17 cellular contexts compared by ENCODE assay signal in genomic region chr20:6014017-6014416, GRCh38. TPM values are rescaled to one million over a fixed set of nuclear protein-coding genes. Genes with fewer than 3 reads are reported as not detected.
DNase-seq lines count a peak whose midpoint lies in the region; ATAC-seq and TF ChIP-seq lines count a peak whose summit lies in the region.
"Had no signal": no experiment of that assay in that cellular context is flagged by ENCODE, and none has a peak within 500 bp of the region (broad histone marks: within the 10 kb centered on the region; RNA-seq: fewer than 3 reads in every experiment).

No MANE protein-coding gene starts in this region.

- no peak for ATAC-seq in CD4-positive, alpha-beta T cell (ENCODE audit: poor library complexity)
- no peak for ATAC-seq in activated T-helper 17 cell treated with anti-CD3 and anti-CD28 coated beads, Interleukin-2, amount 50 U/mL, for 72 hours (replicated peaks)
- no peak for ATAC-seq in memory B cell (ENCODE audit: low read depth)

- TF ChIP-seq CTCF in CD4-positive, alpha-beta T cell (IDR thresholded peaks at IDR 0.05) = no peak
- TF ChIP-seq CTCF in osteocyte (IDR thresholded peaks at IDR 0.05) = no peak

- no peaks in the 10 kb centered on the region for H3K9me3 Mint-ChIP-seq in activated T-cell treated with anti-CD3 and anti-CD28 coated beads, Interleukin-2, amount 50 U/mL, for 24 hours
- no peaks in the 10 kb centered on the region for H3K9me3 Mint-ChIP-seq in CD4-positive, alpha-beta T cell
- no peaks in the 10 kb centered on the region for H3K9me3 Mint-ChIP-seq in activated T-helper 17 cell treated with anti-CD3 and anti-CD28 coated beads, Interleukin-2, amount 50 U/mL, for 72 hours
- H3K9me3 Mint-ChIP-seq in memory B cell = no peaks in the 10 kb centered on the region
- H3K9me3 Mint-ChIP-seq in osteocyte (ENCODE audit: unreplicated experiment) = no peaks in the 10 kb centered on the region

- peaks cover 57% of the 10 kb centered on the region for H3K4me1 Mint-ChIP-seq in activated T-cell treated with anti-CD3 and anti-CD28 coated beads, Interleukin-2, amount 50 U/mL, for 24 hours (ENCODE audit: low read depth)
- H3K4me1 Mint-ChIP-seq in CD4-positive, alpha-beta T cell (ENCODE audit: low read depth) = peaks cover 57% of the 10 kb centered on the region
- peaks cover 17% of the 10 kb centered on the region for H3K4me1 Mint-ChIP-seq in activated T-helper 17 cell treated with anti-CD3 and anti-CD28 coated beads, Interleukin-2, amount 50 U/mL, for 72 hours
- H3K4me1 Mint-ChIP-seq in memory B cell (peaks cover 26% of the 10 kb centered on the region), osteocyte (ENCODE audit: unreplicated experiment) (peaks cover 4% of the 10 kb centered on the region)

- POLR2A ChIA-PET in CD4-positive, alpha-beta T cell (lab: Charles Lee) = interaction anchor here (0.6 kb wide), 1 partner anchor 61 kb away, joined by 3 read pairs; no protein-coding TSS in a partner anchor

- no peak for DNase-seq in activated T-cell treated with anti-CD3 and anti-CD28 coated beads, Interleukin-2, amount 50 U/mL, for 24 hours
- no peak for DNase-seq in activated T-cell treated with anti-CD3 and anti-CD28 coated beads for 4 hours
- DNase-seq in CD4-positive, alpha-beta T cell = no peak
- DNase-seq in memory B cell (ENCODE audit: low spot score in 2 of 2) = no peak
- DNase-seq in osteocyte (ENCODE audit: extremely low spot score, unreplicated experiment) = no peak
- DNase-seq in AG20443 (ENCODE audit: low spot score) = no peak
- DNase-seq in stimulated activated naive CD4-positive, alpha-beta T cell treated with Interleukin-2 at 50 U/mL for 16 hours (lab: John Stamatoyannopoulos, UW) = no peak
- DNase-seq: Calu3, Kasumi-1, MV-4-11, NCI-H1417 treated with DMSO at 0.1 percent for 48 hours, NCI-H2029, NCI-H2171 treated with DMSO at 0.1 percent for 48 hours, NCI-H510A had no signal

- CTCF ChIA-PET in CD4-positive, alpha-beta T cell (lab: Charles Lee) = no interaction called here

- no peaks in the 10 kb centered on the region for H3K27me3 ChIP-seq in CD4-positive, alpha-beta T cell (ENCODE audit: control insufficient read depth, insufficient read depth, low read length)

- H3K36me3 Mint-ChIP-seq in activated T-cell treated with anti-CD3 and anti-CD28 coated beads, Interleukin-2, amount 50 U/mL, for 24 hours (ENCODE audit: low read depth) = peaks cover 86% of the 10 kb centered on the region
- H3K36me3 Mint-ChIP-seq in CD4-positive, alpha-beta T cell (ENCODE audit: low read depth) = peaks cover 91% of the 10 kb centered on the region
- peaks cover 96% of the 10 kb centered on the region for H3K36me3 Mint-ChIP-seq in activated T-helper 17 cell treated with anti-CD3 and anti-CD28 coated beads, Interleukin-2, amount 50 U/mL, for 72 hours (ENCODE audit: low read depth)
- H3K36me3 Mint-ChIP-seq in memory B cell (peaks cover 35% of the 10 kb centered on the region), osteocyte (ENCODE audit: unreplicated experiment) (peaks cover 61% of the 10 kb centered on the region)

- no peak overlapping the region for H3K27ac ChIP-seq in CD4-positive, alpha-beta T cell (ENCODE audit: low read depth, low read length)
- H3K27ac ChIP-seq: C4-2B had no signal

- intact Hi-C loops in CD4-positive, alpha-beta T cell (cut with DNase I, micrococcal nuclease) = loop anchor here in 1 of 2 experiments (5.0 kb wide), 1 partner anchor 63 kb away; no protein-coding TSS in a partner anchor

- H3K4me3 Mint-ChIP-seq in activated T-cell treated with anti-CD3 and anti-CD28 coated beads, Interleukin-2, amount 50 U/mL, for 24 hours = no peak overlapping the region
- no peak overlapping the region for H3K4me3 Mint-ChIP-seq in CD4-positive, alpha-beta T cell
- H3K4me3 Mint-ChIP-seq in activated T-helper 17 cell treated with anti-CD3 and anti-CD28 coated beads, Interleukin-2, amount 50 U/mL, for 72 hours = no peak overlapping the region
- H3K4me3 Mint-ChIP-seq in memory B cell (no peak overlapping the region), osteocyte (ENCODE audit: unreplicated experiment) (no peak overlapping the region)

- H3K9me3 ChIP-seq in CD4-positive, alpha-beta T cell (ENCODE audit: control insufficient read depth, low read length) = no peaks in the 10 kb centered on the region
- H3K9me3 ChIP-seq: HAP-1 had no signal

- no peaks in the 10 kb centered on the region for H3K27me3 Mint-ChIP-seq in activated T-cell treated with anti-CD3 and anti-CD28 coated beads, Interleukin-2, amount 50 U/mL, for 24 hours
- H3K27me3 Mint-ChIP-seq in CD4-positive, alpha-beta T cell = no peaks in the 10 kb centered on the region
- H3K27me3 Mint-ChIP-seq in activated T-helper 17 cell treated with anti-CD3 and anti-CD28 coated beads, Interleukin-2, amount 50 U/mL, for 72 hours = no peaks in the 10 kb centered on the region
- H3K27me3 Mint-ChIP-seq in memory B cell (no peaks in the 10 kb centered on the region), osteocyte (ENCODE audit: unreplicated experiment) (no peaks in the 10 kb centered on the region)

- peak overlapping the region; percentile 35 for H3K27ac Mint-ChIP-seq in activated T-cell treated with anti-CD3 and anti-CD28 coated beads, Interleukin-2, amount 50 U/mL, for 24 hours
- peak overlapping the region; percentile 40 for H3K27ac Mint-ChIP-seq in CD4-positive, alpha-beta T cell
- H3K27ac Mint-ChIP-seq in activated T-helper 17 cell treated with anti-CD3 and anti-CD28 coated beads, Interleukin-2, amount 50 U/mL, for 72 hours = peak overlapping the region; percentile 7
- H3K27ac Mint-ChIP-seq in memory B cell (peak overlapping the region; percentile 49), osteocyte (ENCODE audit: unreplicated experiment) (no peak overlapping the region)

RNA-seq across cellular contexts. Expression of gene CRLS1, which starts 8.1 kb away (rescaled TPM):
- total RNA-seq in CD4-positive, alpha-beta T cell = 1 to 10 TPM; 6.7 to 7.6 TPM
- 10 to 100 TPM; 27.5 to 49.9 TPM for total RNA-seq in activated T-helper 17 cell treated with anti-CD3 and anti-CD28 coated beads, Interleukin-2, amount 50 U/mL, for 72 hours
- total RNA-seq in osteocyte = 32.5 and 40.7 TPM in 2 replicates

RNA-seq across cellular contexts. Expression of gene LRRN4, which starts 39.8 kb away (rescaled TPM):
- total RNA-seq in CD4-positive, alpha-beta T cell = under 1 TPM; 0.08 to 0.17 TPM
- not detected for total RNA-seq in activated T-helper 17 cell treated with anti-CD3 and anti-CD28 coated beads, Interleukin-2, amount 50 U/mL, for 72 hours
- not detected in 2 replicates for total RNA-seq in osteocyte
